8 cellular contexts compared by ENCODE assay signal in genomic region chr6:2634151-2634964, GRCh38.
DNase-seq lines count a peak whose midpoint lies in the region; ATAC-seq and TF ChIP-seq lines count a peak whose summit lies in the region.

No MANE protein-coding gene starts in this region.

- WGBS in spleen, 5 donors = 3 to 4% (median 3%) methylated on average over 56 to 65 of the region's 65 CpGs

- peaks cover 7 to 17% (median 14%) of the 10 kb centered on the region in 6 donors for H3K4me1 ChIP-seq in spleen

- H3K27ac ChIP-seq in spleen = peak overlapping the region in 6 of 8 donors; percentile 2 to 69 (median 44)

- ATAC-seq in HG03025 (IDR thresholded peaks at IDR 0.05; ENCODE audit: low FRiP score, unreplicated experiment) = peak; percentile 69
- ATAC-seq in GM18519 (IDR thresholded peaks at IDR 0.05; ENCODE audit: low FRiP score, unreplicated experiment) = no peak

- no peak for TF ChIP-seq POLR2A in spleen (IDR thresholded peaks at IDR 0.05)

- DNase-seq in GM10266 (ENCODE audit: extremely low spot score) (peak; percentile 86), NCI-H2196 (lab: John Stamatoyannopoulos, UW; ENCODE audit: unreplicated experiment) (peak; percentile 87), islet precursor cell (peak; percentile 84), spleen (peak; percentile 95)
- peak; percentile 66 to 79 (median 70) for DNase-seq in activated CD4-positive, CD25-positive, alpha-beta regulatory T cell (lab: John Stamatoyannopoulos, UW)
- peak; percentile 66 for DNase-seq in central memory CD4-positive, alpha-beta T cell

- H3K4me3 ChIP-seq in spleen = peak overlapping the region; percentile 45 to 79 (median 52)

- intact Hi-C loops in spleen (cut with DNase I; ENCODE audit: low total_unique reads) = loop anchor here (5.0 to 10.0 kb wide), 3 partner anchors 440 to 1037 kb away; no protein-coding TSS in a partner anchor

- peaks cover 0 to 29% (median 0%) of the 10 kb centered on the region in 7 donors for H3K27me3 ChIP-seq in spleen (replicated peaks in 1 of 7)

- H3K9me3 ChIP-seq in spleen = no peaks in the 10 kb centered on the region

- TF ChIP-seq CTCF in GM10266 (IDR thresholded peaks at IDR 0.05; ENCODE audit: control insufficient read depth, insufficient read depth, low read depth, missing control alignments) (peak; percentile 97), spleen (IDR thresholded peaks at IDR 0.05 in 8 of 11, conservative IDR thresholded peaks at IDR 0.05 in 3 of 11) (peak; percentile 78 to 99 (median 96))

- no peaks in the 10 kb centered on the region for H3K36me3 ChIP-seq in spleen
